ENCODE assay signal across 1 cellular context in the genomic region with DNA sequence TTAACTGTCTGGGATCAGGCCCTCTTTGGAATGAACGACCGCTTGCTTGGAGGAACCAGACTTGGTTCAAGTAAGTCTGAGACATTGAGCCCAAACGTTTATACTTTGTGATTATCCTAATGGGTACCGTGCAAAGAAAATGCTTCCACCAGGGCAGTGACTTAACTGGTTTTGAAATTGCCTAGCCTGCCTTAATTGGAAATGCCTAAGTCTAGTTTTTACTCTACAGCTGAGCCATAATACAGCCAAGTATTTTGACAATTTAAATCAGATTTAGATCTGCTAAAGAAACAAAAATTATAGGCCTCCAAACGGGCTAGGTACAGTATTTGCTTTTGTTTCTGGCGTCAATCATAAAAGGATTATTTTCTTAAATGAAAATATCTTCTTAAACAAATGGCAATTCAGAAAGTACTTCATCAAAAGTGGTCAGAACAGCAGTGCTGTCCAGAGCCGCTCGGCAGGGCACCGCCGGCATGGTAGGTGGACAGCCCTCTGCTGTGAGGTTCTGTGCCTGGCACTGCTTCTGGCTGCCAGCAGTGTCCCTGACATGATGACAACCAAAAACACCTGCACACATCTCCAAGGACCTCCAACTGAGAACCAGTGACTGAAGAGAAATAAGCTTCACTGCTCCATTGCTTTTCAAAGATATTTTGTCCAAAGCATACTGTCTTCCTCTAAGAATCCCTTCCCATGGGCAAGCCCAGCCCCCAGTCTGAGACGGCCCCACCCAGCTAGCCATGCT.
TF ChIP-seq lines count a peak whose summit lies in the region.

No MANE protein-coding gene starts in this region.

TF ChIP-seq in K562, 482 proteins besides CTCF, POLR2A, EP300 and RAD21:
- TF ChIP-seq THRB (CRISPR knock-in tag; conservative IDR thresholded peaks at IDR 0.05) (0 out of 2 replicates have a peak, but pooled peaks have one; percentile 59), ETV6 (IDR thresholded peaks at IDR 0.05; ENCODE audit: borderline replicate concordance in 1 of 2, low read depth in 2 of 2, low read length in 1 of 2) (no peak), ETV6 (CRISPR knock-in tag; IDR thresholded peaks at IDR 0.05; ENCODE audit: borderline replicate concordance) (no peak), POLR2G (IDR thresholded peaks at IDR 0.05; ENCODE audit: low read depth, low read length) (peak; percentile 43), ZSCAN32 (CRISPR knock-in tag; IDR thresholded peaks at IDR 0.05) (no peak), ZNF133 (CRISPR knock-in tag; IDR thresholded peaks at IDR 0.05) (no peak), U2AF1 (optimal IDR thresholded peaks at IDR 0.05; ENCODE audit: low read depth, low read length) (no peak), ZBED1 (IDR thresholded peaks at IDR 0.05) (no peak), SMARCA4 (IDR thresholded peaks at IDR 0.05) (no peak), PHF8 (IDR thresholded peaks at IDR 0.05; ENCODE audit: borderline replicate concordance, low read length) (no peak), KLF6 (CRISPR knock-in tag; IDR thresholded peaks at IDR 0.05; ENCODE audit: borderline replicate concordance) (no peak), ZNF232 (CRISPR knock-in tag; IDR thresholded peaks at IDR 0.05) (no peak), FOXA3 (CRISPR knock-in tag; conservative IDR thresholded peaks at IDR 0.05 in 1 of 2, IDR thresholded peaks at IDR 0.05 in 1 of 2) (0 out of 4 replicates have a peak, but pooled peaks of 1 of the 2 experiments have one; percentile 20), CREM (IDR thresholded peaks at IDR 0.05; ENCODE audit: low read depth) (0 out of 2 replicates have a peak, but pooled peaks have one; percentile 8), POLR2H (tag; IDR thresholded peaks at IDR 0.05; ENCODE audit: low read depth) (no peak), KAT7 (CRISPR knock-in tag; IDR thresholded peaks at IDR 0.05; ENCODE audit: borderline replicate concordance) (no peak), JUN (IDR thresholded peaks at IDR 0.05; ENCODE audit: borderline replicate concordance, low read depth, low read length) (no peak), JUN (CRISPR knock-in tag; IDR thresholded peaks at IDR 0.05; ENCODE audit: borderline replicate concordance) (no peak)
- TF ChIP-seq, protein P1, sequence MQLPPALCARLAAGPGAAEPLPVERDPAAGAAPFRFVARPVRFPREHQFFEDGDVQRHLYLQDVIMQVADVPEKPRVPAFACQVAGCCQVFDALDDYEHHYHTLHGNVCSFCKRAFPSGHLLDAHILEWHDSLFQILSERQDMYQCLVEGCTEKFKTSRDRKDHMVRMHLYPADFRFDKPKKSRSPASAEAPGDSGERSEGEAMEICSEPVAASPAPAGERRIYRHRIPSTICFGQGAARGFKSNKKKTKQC (CRISPR knock-in tag; IDR thresholded peaks at IDR 0.05): no peak
- TF ChIP-seq, protein P2, sequence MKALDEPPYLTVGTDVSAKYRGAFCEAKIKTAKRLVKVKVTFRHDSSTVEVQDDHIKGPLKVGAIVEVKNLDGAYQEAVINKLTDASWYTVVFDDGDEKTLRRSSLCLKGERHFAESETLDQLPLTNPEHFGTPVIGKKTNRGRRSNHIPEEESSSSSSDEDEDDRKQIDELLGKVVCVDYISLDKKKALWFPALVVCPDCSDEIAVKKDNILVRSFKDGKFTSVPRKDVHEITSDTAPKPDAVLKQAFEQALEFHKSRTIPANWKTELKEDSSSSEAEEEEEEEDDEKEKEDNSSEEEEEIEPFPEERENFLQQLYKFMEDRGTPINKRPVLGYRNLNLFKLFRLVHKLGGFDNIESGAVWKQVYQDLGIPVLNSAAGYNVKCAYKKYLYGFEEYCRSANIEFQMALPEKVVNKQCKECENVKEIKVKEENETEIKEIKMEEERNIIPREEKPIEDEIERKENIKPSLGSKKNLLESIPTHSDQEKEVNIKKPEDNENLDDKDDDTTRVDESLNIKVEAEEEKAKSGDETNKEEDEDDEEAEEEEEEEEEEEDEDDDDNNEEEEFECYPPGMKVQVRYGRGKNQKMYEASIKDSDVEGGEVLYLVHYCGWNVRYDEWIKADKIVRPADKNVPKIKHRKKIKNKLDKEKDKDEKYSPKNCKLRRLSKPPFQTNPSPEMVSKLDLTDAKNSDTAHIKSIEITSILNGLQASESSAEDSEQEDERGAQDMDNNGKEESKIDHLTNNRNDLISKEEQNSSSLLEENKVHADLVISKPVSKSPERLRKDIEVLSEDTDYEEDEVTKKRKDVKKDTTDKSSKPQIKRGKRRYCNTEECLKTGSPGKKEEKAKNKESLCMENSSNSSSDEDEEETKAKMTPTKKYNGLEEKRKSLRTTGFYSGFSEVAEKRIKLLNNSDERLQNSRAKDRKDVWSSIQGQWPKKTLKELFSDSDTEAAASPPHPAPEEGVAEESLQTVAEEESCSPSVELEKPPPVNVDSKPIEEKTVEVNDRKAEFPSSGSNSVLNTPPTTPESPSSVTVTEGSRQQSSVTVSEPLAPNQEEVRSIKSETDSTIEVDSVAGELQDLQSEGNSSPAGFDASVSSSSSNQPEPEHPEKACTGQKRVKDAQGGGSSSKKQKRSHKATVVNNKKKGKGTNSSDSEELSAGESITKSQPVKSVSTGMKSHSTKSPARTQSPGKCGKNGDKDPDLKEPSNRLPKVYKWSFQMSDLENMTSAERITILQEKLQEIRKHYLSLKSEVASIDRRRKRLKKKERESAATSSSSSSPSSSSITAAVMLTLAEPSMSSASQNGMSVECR (CRISPR knock-in tag; IDR thresholded peaks at IDR 0.05): no peak
